Comparison of ENCODE assay signal across 1 cellular context in the genomic region with DNA sequence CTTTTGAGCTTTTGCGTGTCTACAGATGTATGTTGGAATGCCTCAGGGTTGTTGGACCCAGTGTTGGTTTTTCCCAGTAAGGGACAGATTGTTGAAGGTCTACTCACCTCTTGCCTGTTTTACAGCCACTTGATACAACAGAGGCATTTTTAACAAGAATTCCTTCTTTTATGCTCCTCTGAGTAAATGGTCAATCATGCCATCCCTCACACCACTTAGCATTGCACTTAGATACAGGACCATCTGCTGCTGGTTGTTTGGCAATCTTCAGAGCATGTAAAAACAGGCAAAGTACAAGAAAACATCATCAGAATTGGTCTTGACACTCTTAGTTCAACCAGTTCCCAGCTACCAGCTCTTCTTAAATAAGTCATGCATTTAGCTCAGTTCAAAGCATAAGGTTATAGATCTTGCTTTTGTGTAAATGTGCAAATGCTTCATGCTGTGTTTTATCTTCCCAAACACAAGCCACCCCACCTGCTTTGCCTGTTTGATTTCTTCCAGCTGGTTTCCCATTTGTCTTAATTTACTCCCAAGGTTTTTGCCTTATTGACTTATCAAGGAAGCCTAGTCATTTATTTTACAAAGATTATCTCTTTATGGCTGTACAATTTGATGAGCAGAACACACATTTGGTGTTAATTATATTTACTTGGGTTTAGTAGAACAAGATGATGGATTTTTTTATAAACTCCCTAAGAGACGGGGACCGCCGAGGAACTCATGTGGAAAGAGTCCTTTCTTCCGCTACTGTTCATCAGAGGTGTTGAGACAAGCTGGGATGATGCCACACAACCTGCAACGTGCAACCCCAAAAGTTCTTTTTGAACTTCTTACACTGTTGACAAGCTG.
TF ChIP-seq lines count a peak whose summit lies in the region.

No MANE protein-coding gene starts in this region.

TF ChIP-seq in GM23338, 12 proteins besides CTCF, POLR2A, EP300 and RAD21 (continued from another document):
- TF ChIP-seq ZNF462 (CRISPR knock-in tag; IDR thresholded peaks at IDR 0.05) (no peak), POLR2AphosphoS5 (IDR thresholded peaks at IDR 0.05; ENCODE audit: low read depth) (no peak), ZNF331 (CRISPR knock-in tag; IDR thresholded peaks at IDR 0.05; ENCODE audit: low read depth) (no peak), EZH2phosphoT487 (IDR thresholded peaks at IDR 0.05; ENCODE audit: unreplicated experiment) (no peak), JUNB (IDR thresholded peaks at IDR 0.05; ENCODE audit: unreplicated experiment) (no peak), EZH2 (IDR thresholded peaks at IDR 0.05; ENCODE audit: low read depth, unreplicated experiment) (no peak), ZNF114 (CRISPR knock-in tag; IDR thresholded peaks at IDR 0.05) (no peak), STAT1 (IDR thresholded peaks at IDR 0.05; ENCODE audit: unreplicated experiment) (no peak), ETS1 (IDR thresholded peaks at IDR 0.05) (no peak), NANOG (IDR thresholded peaks at IDR 0.05; ENCODE audit: borderline replicate concordance) (no peak), CREB1 (CRISPR knock-in tag; IDR thresholded peaks at IDR 0.05; ENCODE audit: low read depth) (no peak)
